Comparison of ENCODE assay signal across 21 cellular contexts in genomic region chr22:29801153-29801552, GRCh38. TPM values are rescaled to one million over a fixed set of nuclear protein-coding genes. Genes with fewer than 3 reads are reported as not detected.
DNase-seq lines count a peak whose midpoint lies in the region; ATAC-seq and TF ChIP-seq lines count a peak whose summit lies in the region.
"Had no signal": no experiment of that assay in that cellular context is flagged by ENCODE, and none has a peak within 500 bp of the region (broad histone marks: within the 10 kb centered on the region; RNA-seq: fewer than 3 reads in every experiment).

No MANE protein-coding gene starts in this region.

- peak overlapping the region; percentile 19 for H3K9ac ChIP-seq in adipocyte (ENCODE audit: low read length)

- H3K9me3 ChIP-seq in adipocyte (ENCODE audit: control insufficient read depth, low read length) (no peaks in the 10 kb centered on the region), stomach (no peaks in the 10 kb centered on the region), tibial nerve (no peaks in the 10 kb centered on the region)
- H3K9me3 ChIP-seq: suprapubic skin had no signal

- 32 to 59% (median 51%) methylated on average over 5 of the region's 5 CpGs for WGBS in stomach, 5 donors
- 81 to 85% methylated on average over 5 of the region's 5 CpGs for WGBS in tibial nerve, 2 donors

- peak; percentile 61 for DNase-seq in NCI-H226
- no peak for DNase-seq in adipocyte (ENCODE audit: low read depth)
- DNase-seq in mesothelial cell of epicardium (ENCODE audit: low spot score in 2 of 2, unreplicated experiment in 2 of 2), result no peak
- peak; percentile 58 for DNase-seq in stomach
- DNase-seq in tibial nerve (ENCODE audit: low spot score in 2 of 2), result no peak
- no peak for DNase-seq in germinal center (ENCODE audit: low spot score)
- DNase-seq: activated CD4-positive, CD25-positive, alpha-beta regulatory T cell treated with anti-CD3 and anti-CD28 coated beads, Interleukin-2, amount 50 U/mL, for 72 hours; activated CD8-positive, alpha-beta memory T cell treated with anti-CD3 and anti-CD28 coated beads, Interleukin-2, amount 50 U/mL, for 48 hours; activated gamma-delta T cell treated with Interleukin-2 at 50 U/mL for 16 hours; dermis blood vessel endothelial cell; GDM1; glutamatergic neuron; immature natural killer cell; NCI-H1694; NCI-H446 treated with DMSO at 0.1 percent for 48 hours; occipital lobe; stimulated activated CD4-positive, alpha-beta T cell treated with anti-CD3 and anti-CD28 coated beads, Interleukin-4, amount 100 ng/mL, for 24 hours; T-helper 2 cell had no signal

- H3K4me3 ChIP-seq in adipocyte (ENCODE audit: low read length) (no peak overlapping the region), stomach (no peak overlapping the region), tibial nerve (no peak overlapping the region)
- H3K4me3 ChIP-seq: suprapubic skin had no signal

- TF ChIP-seq CTCF in mesothelial cell of epicardium (IDR thresholded peaks at IDR 0.05; ENCODE audit: unreplicated experiment) (no peak), stomach (IDR thresholded peaks at IDR 0.05) (no peak), tibial nerve (IDR thresholded peaks at IDR 0.05) (no peak)

- H3K27me3 ChIP-seq in adipocyte (replicated peaks; ENCODE audit: control insufficient read depth, insufficient read depth, low read length) (no peaks in the 10 kb centered on the region), stomach (no peaks in the 10 kb centered on the region), tibial nerve (no peaks in the 10 kb centered on the region)
- H3K27me3 ChIP-seq: suprapubic skin had no signal

- peak overlapping the region; percentile 95 for H3K27ac Mint-ChIP-seq in mesothelial cell of epicardium
- H3K27ac Mint-ChIP-seq: B cell, immature natural killer cell had no signal

- H3K4me3 Mint-ChIP-seq in mesothelial cell of epicardium, result peak overlapping the region; percentile 15
- H3K4me3 Mint-ChIP-seq: B cell, immature natural killer cell had no signal

- TF ChIP-seq EP300 in stomach (IDR thresholded peaks at IDR 0.05), result no peak
- TF ChIP-seq EP300 in tibial nerve (IDR thresholded peaks at IDR 0.05), result no peak

- H3K27me3 Mint-ChIP-seq in mesothelial cell of epicardium (ENCODE audit: low read depth), result no peaks in the 10 kb centered on the region
- H3K27me3 Mint-ChIP-seq: B cell had no signal

- TF ChIP-seq POLR2A in stomach (IDR thresholded peaks at IDR 0.05) (no peak), tibial nerve (IDR thresholded peaks at IDR 0.05) (no peak), GM18505 (IDR thresholded peaks at IDR 0.05; ENCODE audit: borderline replicate concordance, extremely low read depth, insufficient read depth, insufficient read length) (no peak)

- intact Hi-C loops in stomach (cut with DNase I; ENCODE audit: low total_unique reads), result no loop called here

- no peaks in the 10 kb centered on the region for H3K9me3 Mint-ChIP-seq in mesothelial cell of epicardium
- H3K9me3 Mint-ChIP-seq: immature natural killer cell had no signal

- H3K36me3 Mint-ChIP-seq in mesothelial cell of epicardium, result peaks cover 36% of the 10 kb centered on the region

- H3K4me1 Mint-ChIP-seq in mesothelial cell of epicardium, result peaks cover 25% of the 10 kb centered on the region

- H3K27ac ChIP-seq in stomach (peak overlapping the region; percentile 69 to 89 (median 83)), tibial nerve (peak overlapping the region in 1 of 4 donors; percentile 33)
- H3K27ac ChIP-seq: suprapubic skin had no signal

- ATAC-seq in GM18505 (IDR thresholded peaks at IDR 0.05; ENCODE audit: unreplicated experiment), result no peak

- H3K36me3 ChIP-seq in adipocyte (ENCODE audit: control insufficient read depth, insufficient read depth, low read length, severe bottlenecking), result peaks cover 78% of the 10 kb centered on the region
- H3K36me3 ChIP-seq in stomach, result peaks cover 54 to 99% (median 84%) of the 10 kb centered on the region in 4 donors
- peaks cover 0 to 100% (median 27%) of the 10 kb centered on the region in 3 donors for H3K36me3 ChIP-seq in tibial nerve

- H3K4me1 ChIP-seq in adipocyte (ENCODE audit: control insufficient read depth, insufficient read depth, low read length), result peaks cover 39% of the 10 kb centered on the region
- H3K4me1 ChIP-seq in stomach, result peaks cover 44 to 73% (median 56%) of the 10 kb centered on the region in 4 donors
- H3K4me1 ChIP-seq in tibial nerve, result peaks cover 0 to 29% (median 9%) of the 10 kb centered on the region in 4 donors

RNA-seq across cellular contexts. Expression of gene UQCR10, which starts 34.0 kb away (rescaled TPM):
- 72.9 to 88.1 TPM (median 76.6 TPM) in 3 replicates for total RNA-seq in mesothelial cell of epicardium
- 100 to 1,000 TPM in 1 of 5 donors, 10 to 100 TPM in 3, 1 to 10 TPM in 1; 2.0 to 136 (median 49.6) TPM for total RNA-seq in stomach
- polyA plus RNA-seq in stomach, result 100 to 1,000 TPM; 248 to 307 (median 293) TPM
- total RNA-seq in tibial nerve, result 10 to 100 TPM; 30.4 to 56.7 (median 35.5) TPM

RNA-seq across cellular contexts. Expression of gene ZMAT5, which starts 34.3 kb away (rescaled TPM):
- total RNA-seq in mesothelial cell of epicardium, result 16.5 to 18.8 TPM (median 17.1 TPM) in 3 replicates
- total RNA-seq in stomach, result 10 to 100 TPM in 2 of 5 donors, 1 to 10 TPM in 2, under 1 TPM in 1; 0.58 to 19.0 (median 5.3) TPM
- 10 to 100 TPM; 30.3 to 37.9 (median 37.7) TPM for polyA plus RNA-seq in stomach
- 10 to 100 TPM; 22.1 to 29.3 (median 26.6) TPM for total RNA-seq in tibial nerve

RNA-seq across cellular contexts. Expression of gene ASCC2, which starts 36.9 kb away (rescaled TPM):
- total RNA-seq in mesothelial cell of epicardium (53.4 to 58.2 TPM (median 57.1 TPM) in 3 replicates), stomach (100 to 1,000 TPM in 1 of 5 donors, 10 to 100 TPM in 4; 39.7 to 129 (median 80.5) TPM), tibial nerve (10 to 100 TPM; 30.4 to 45.3 (median 40.9) TPM)
- polyA plus RNA-seq in stomach, result 10 to 100 TPM; 53.5 to 75.3 (median 59.3) TPM

Comparison
In these comparisons a context has a peak if more than half of its experiments do, and no peak if none do; other contexts are left out.
1. DNase-seq: peak in NCI-H226 (single experiment) and stomach (single experiment); none in adipocyte (single experiment), mesothelial cell of epicardium (0 of 2), tibial nerve (0 of 2) and germinal center (single experiment).